ENCODE assay signal across 10 cellular contexts in genomic region chr9:114370251-114370984, GRCh38. TPM values are rescaled to one million over a fixed set of nuclear protein-coding genes. Genes with fewer than 3 reads are reported as not detected.
DNase-seq lines count a peak whose midpoint lies in the region; TF ChIP-seq lines count a peak whose summit lies in the region.
"Had no signal": no experiment of that assay in that cellular context is flagged by ENCODE, and none has a peak within 500 bp of the region (broad histone marks: within the 10 kb centered on the region; RNA-seq: fewer than 3 reads in every experiment).

No MANE protein-coding gene starts in this region.

- intact Hi-C loops in dorsolateral prefrontal cortex (cut with DNase I): no loop called here

- H3K27ac ChIP-seq in dorsolateral prefrontal cortex: peak overlapping the region; percentile 66 to 97 (median 89)

- peaks cover 7% of the 10 kb centered on the region; the same call in 1 of the 2 replicates for H3K36me3 ChIP-seq in ES-I3 (ENCODE audit: insufficient read depth, low read length)

- H3K4me3 ChIP-seq in dorsolateral prefrontal cortex: peak overlapping the region in 16 of 59 donors; percentile 3 to 45 (median 17)

- H3K9me3 ChIP-seq in ES-I3 (ENCODE audit: control insufficient read depth, insufficient read depth, low read length): no peaks in the 10 kb centered on the region

- H3K27me3 ChIP-seq in dorsolateral prefrontal cortex: no peaks in the 10 kb centered on the region

- H3K9ac ChIP-seq in ES-I3 (ENCODE audit: low read depth, low read length): peak overlapping the region; percentile 39

- no peak for TF ChIP-seq CTCF in dorsolateral prefrontal cortex (IDR thresholded peaks at IDR 0.05 in 54 of 56, conservative IDR thresholded peaks at IDR 0.05 in 2 of 56; ENCODE audit: low read depth in 1 of 56, partially characterized antibody in 56 of 56)

- peak; percentile 20 for DNase-seq in NCI-H69 (lab: John Stamatoyannopoulos, UW)
- DNase-seq in dorsolateral prefrontal cortex: peak in 1 of 10 donors; percentile 48
- peak; percentile 45 for DNase-seq in retina
- no peak for DNase-seq in foreskin melanocyte
- no peak for DNase-seq in effector CD4-positive, alpha-beta T cell
- no peak for DNase-seq in NOMO-1 treated with DMSO at 0.1 percent for 48 hours (lab: John Stamatoyannopoulos, UW; ENCODE audit: unreplicated experiment)
- no peak for DNase-seq in dedifferentiated amniotic fluid mesenchymal stem cell (ENCODE audit: extremely low spot score)
- DNase-seq: GF-D8 had no signal

- peaks cover 60% of the 10 kb centered on the region for H3K4me1 ChIP-seq in ES-I3 (ENCODE audit: insufficient read depth, low read length)

RNA-seq across cellular contexts. Expression of gene AKNA, which starts 17.4 kb away (rescaled TPM):
- total RNA-seq in dorsolateral prefrontal cortex: 10 to 100 TPM; 11.0 to 34.9 (median 19.3) TPM

RNA-seq across cellular contexts. Expression of gene ORM2, which starts 40.7 kb away (rescaled TPM):
- under 1 TPM in 1 of 120 experiments, not detected in 119; 0.72 TPM for total RNA-seq in dorsolateral prefrontal cortex
- total RNA-seq: mesothelial cell of epicardium had no signal

RNA-seq across cellular contexts. Expression of gene ORM1, which starts 47.5 kb away (rescaled TPM):
- under 1 TPM in 2 of 120 experiments, not detected in 118; 0.64 to 0.72 TPM for total RNA-seq in dorsolateral prefrontal cortex
- total RNA-seq: mesothelial cell of epicardium had no signal

Comparison
In these comparisons a context has a peak if more than half of its experiments do, and no peak if none do; other contexts are left out.
1. DNase-seq: peak in NCI-H69 (single experiment) and retina (single experiment); none in foreskin melanocyte (single experiment), effector CD4-positive, alpha-beta T cell (single experiment), NOMO-1 treated with DMSO at 0.1 percent for 48 hours (single experiment) and dedifferentiated amniotic fluid mesenchymal stem cell (single experiment).